ENCODE assay signal across 1 cellular context in the genomic region with DNA sequence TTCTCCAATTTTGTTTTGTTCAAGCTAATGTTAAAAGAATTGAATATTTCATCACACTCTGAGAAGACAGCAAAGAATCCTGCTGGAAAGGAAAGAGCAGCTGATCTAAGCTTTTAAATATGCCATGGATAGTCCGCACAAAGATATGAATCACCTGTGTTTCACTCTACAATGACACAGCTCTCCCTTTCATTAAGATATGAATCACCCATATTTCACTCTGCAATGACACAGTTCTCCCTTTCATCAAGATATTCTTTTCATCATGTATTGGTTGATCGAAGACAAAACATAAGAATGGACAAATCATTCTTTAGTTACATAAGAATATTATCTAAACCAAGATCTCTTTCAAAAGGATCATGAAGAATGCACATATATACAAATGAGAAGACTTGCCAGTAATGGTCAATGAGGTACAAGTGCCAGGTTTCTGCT.
A peak's percentile ranks its signal among the peaks of the same experiment; 100 is the strongest.
TF ChIP-seq lines count a peak whose summit lies in the region.

No MANE protein-coding gene starts in this region.

TF ChIP-seq in K562, 482 proteins besides CTCF, POLR2A, EP300 and RAD21 (continued from another document and continues in another):
- TF ChIP-seq, protein P1, sequence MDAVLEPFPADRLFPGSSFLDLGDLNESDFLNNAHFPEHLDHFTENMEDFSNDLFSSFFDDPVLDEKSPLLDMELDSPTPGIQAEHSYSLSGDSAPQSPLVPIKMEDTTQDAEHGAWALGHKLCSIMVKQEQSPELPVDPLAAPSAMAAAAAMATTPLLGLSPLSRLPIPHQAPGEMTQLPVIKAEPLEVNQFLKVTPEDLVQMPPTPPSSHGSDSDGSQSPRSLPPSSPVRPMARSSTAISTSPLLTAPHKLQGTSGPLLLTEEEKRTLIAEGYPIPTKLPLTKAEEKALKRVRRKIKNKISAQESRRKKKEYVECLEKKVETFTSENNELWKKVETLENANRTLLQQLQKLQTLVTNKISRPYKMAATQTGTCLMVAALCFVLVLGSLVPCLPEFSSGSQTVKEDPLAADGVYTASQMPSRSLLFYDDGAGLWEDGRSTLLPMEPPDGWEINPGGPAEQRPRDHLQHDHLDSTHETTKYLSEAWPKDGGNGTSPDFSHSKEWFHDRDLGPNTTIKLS (IDR thresholded peaks at IDR 0.05; ENCODE audit: borderline replicate concordance, low read depth) = no peak
- no peak for TF ChIP-seq FOXJ3 (CRISPR knock-in tag; IDR thresholded peaks at IDR 0.05)
- no peak for TF ChIP-seq NFIC (IDR thresholded peaks at IDR 0.05)
- no peak for TF ChIP-seq CCAR2 (IDR thresholded peaks at IDR 0.05; ENCODE audit: low read depth, low read length)
- no peak for TF ChIP-seq ZKSCAN8 (CRISPR knock-in tag; IDR thresholded peaks at IDR 0.05)
- TF ChIP-seq LEF1 (IDR thresholded peaks at IDR 0.05) = peak; percentile 47; the same call in 1 of the 2 replicates
- TF ChIP-seq DNMT1 (IDR thresholded peaks at IDR 0.05) = no peak
- TF ChIP-seq, protein P2, sequence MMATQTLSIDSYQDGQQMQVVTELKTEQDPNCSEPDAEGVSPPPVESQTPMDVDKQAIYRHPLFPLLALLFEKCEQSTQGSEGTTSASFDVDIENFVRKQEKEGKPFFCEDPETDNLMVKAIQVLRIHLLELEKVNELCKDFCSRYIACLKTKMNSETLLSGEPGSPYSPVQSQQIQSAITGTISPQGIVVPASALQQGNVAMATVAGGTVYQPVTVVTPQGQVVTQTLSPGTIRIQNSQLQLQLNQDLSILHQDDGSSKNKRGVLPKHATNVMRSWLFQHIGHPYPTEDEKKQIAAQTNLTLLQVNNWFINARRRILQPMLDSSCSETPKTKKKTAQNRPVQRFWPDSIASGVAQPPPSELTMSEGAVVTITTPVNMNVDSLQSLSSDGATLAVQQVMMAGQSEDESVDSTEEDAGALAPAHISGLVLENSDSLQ (IDR thresholded peaks at IDR 0.05) = peak; percentile 93
- no peak for TF ChIP-seq NR4A1 (CRISPR knock-in tag; IDR thresholded peaks at IDR 0.05)
- no peak for TF ChIP-seq NR4A1 (tag; IDR thresholded peaks at IDR 0.05)
- TF ChIP-seq, protein P3, sequence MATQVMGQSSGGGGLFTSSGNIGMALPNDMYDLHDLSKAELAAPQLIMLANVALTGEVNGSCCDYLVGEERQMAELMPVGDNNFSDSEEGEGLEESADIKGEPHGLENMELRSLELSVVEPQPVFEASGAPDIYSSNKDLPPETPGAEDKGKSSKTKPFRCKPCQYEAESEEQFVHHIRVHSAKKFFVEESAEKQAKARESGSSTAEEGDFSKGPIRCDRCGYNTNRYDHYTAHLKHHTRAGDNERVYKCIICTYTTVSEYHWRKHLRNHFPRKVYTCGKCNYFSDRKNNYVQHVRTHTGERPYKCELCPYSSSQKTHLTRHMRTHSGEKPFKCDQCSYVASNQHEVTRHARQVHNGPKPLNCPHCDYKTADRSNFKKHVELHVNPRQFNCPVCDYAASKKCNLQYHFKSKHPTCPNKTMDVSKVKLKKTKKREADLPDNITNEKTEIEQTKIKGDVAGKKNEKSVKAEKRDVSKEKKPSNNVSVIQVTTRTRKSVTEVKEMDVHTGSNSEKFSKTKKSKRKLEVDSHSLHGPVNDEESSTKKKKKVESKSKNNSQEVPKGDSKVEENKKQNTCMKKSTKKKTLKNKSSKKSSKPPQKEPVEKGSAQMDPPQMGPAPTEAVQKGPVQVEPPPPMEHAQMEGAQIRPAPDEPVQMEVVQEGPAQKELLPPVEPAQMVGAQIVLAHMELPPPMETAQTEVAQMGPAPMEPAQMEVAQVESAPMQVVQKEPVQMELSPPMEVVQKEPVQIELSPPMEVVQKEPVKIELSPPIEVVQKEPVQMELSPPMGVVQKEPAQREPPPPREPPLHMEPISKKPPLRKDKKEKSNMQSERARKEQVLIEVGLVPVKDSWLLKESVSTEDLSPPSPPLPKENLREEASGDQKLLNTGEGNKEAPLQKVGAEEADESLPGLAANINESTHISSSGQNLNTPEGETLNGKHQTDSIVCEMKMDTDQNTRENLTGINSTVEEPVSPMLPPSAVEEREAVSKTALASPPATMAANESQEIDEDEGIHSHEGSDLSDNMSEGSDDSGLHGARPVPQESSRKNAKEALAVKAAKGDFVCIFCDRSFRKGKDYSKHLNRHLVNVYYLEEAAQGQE (CRISPR knock-in tag; IDR thresholded peaks at IDR 0.05; ENCODE audit: low read depth) = no peak
- TF ChIP-seq ZNF354B (CRISPR knock-in tag; IDR thresholded peaks at IDR 0.05) = no peak
- peak; percentile 42; the same call in 1 of the 2 replicates for TF ChIP-seq TOE1 (IDR thresholded peaks at IDR 0.05; ENCODE audit: borderline replicate concordance)
- TF ChIP-seq TOE1 (CRISPR knock-in tag; IDR thresholded peaks at IDR 0.05; ENCODE audit: borderline replicate concordance, low read depth) = no peak
- TF ChIP-seq ARID2 (IDR thresholded peaks at IDR 0.05) = no peak
- no peak for TF ChIP-seq RBFOX2 (IDR thresholded peaks at IDR 0.05; ENCODE audit: low read depth, low read length)
- TF ChIP-seq LCOR (CRISPR knock-in tag; IDR thresholded peaks at IDR 0.05) = no peak
- TF ChIP-seq MEIS2 (IDR thresholded peaks at IDR 0.05; ENCODE audit: partially characterized antibody) = peak; percentile 96
- TF ChIP-seq GATAD2A (IDR thresholded peaks at IDR 0.05) = no peak
- TF ChIP-seq, protein P4, sequence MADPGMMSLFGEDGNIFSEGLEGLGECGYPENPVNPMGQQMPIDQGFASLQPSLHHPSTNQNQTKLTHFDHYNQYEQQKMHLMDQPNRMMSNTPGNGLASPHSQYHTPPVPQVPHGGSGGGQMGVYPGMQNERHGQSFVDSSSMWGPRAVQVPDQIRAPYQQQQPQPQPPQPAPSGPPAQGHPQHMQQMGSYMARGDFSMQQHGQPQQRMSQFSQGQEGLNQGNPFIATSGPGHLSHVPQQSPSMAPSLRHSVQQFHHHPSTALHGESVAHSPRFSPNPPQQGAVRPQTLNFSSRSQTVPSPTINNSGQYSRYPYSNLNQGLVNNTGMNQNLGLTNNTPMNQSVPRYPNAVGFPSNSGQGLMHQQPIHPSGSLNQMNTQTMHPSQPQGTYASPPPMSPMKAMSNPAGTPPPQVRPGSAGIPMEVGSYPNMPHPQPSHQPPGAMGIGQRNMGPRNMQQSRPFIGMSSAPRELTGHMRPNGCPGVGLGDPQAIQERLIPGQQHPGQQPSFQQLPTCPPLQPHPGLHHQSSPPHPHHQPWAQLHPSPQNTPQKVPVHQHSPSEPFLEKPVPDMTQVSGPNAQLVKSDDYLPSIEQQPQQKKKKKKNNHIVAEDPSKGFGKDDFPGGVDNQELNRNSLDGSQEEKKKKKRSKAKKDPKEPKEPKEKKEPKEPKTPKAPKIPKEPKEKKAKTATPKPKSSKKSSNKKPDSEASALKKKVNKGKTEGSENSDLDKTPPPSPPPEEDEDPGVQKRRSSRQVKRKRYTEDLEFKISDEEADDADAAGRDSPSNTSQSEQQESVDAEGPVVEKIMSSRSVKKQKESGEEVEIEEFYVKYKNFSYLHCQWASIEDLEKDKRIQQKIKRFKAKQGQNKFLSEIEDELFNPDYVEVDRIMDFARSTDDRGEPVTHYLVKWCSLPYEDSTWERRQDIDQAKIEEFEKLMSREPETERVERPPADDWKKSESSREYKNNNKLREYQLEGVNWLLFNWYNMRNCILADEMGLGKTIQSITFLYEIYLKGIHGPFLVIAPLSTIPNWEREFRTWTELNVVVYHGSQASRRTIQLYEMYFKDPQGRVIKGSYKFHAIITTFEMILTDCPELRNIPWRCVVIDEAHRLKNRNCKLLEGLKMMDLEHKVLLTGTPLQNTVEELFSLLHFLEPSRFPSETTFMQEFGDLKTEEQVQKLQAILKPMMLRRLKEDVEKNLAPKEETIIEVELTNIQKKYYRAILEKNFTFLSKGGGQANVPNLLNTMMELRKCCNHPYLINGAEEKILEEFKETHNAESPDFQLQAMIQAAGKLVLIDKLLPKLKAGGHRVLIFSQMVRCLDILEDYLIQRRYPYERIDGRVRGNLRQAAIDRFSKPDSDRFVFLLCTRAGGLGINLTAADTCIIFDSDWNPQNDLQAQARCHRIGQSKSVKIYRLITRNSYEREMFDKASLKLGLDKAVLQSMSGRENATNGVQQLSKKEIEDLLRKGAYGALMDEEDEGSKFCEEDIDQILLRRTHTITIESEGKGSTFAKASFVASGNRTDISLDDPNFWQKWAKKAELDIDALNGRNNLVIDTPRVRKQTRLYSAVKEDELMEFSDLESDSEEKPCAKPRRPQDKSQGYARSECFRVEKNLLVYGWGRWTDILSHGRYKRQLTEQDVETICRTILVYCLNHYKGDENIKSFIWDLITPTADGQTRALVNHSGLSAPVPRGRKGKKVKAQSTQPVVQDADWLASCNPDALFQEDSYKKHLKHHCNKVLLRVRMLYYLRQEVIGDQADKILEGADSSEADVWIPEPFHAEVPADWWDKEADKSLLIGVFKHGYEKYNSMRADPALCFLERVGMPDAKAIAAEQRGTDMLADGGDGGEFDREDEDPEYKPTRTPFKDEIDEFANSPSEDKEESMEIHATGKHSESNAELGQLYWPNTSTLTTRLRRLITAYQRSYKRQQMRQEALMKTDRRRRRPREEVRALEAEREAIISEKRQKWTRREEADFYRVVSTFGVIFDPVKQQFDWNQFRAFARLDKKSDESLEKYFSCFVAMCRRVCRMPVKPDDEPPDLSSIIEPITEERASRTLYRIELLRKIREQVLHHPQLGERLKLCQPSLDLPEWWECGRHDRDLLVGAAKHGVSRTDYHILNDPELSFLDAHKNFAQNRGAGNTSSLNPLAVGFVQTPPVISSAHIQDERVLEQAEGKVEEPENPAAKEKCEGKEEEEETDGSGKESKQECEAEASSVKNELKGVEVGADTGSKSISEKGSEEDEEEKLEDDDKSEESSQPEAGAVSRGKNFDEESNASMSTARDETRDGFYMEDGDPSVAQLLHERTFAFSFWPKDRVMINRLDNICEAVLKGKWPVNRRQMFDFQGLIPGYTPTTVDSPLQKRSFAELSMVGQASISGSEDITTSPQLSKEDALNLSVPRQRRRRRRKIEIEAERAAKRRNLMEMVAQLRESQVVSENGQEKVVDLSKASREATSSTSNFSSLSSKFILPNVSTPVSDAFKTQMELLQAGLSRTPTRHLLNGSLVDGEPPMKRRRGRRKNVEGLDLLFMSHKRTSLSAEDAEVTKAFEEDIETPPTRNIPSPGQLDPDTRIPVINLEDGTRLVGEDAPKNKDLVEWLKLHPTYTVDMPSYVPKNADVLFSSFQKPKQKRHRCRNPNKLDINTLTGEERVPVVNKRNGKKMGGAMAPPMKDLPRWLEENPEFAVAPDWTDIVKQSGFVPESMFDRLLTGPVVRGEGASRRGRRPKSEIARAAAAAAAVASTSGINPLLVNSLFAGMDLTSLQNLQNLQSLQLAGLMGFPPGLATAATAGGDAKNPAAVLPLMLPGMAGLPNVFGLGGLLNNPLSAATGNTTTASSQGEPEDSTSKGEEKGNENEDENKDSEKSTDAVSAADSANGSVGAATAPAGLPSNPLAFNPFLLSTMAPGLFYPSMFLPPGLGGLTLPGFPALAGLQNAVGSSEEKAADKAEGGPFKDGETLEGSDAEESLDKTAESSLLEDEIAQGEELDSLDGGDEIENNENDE (IDR thresholded peaks at IDR 0.05; ENCODE audit: low read depth, low read length) = no peak
- no peak for TF ChIP-seq NUFIP1 (IDR thresholded peaks at IDR 0.05; ENCODE audit: partially characterized antibody)
- TF ChIP-seq ZNF121 (CRISPR knock-in tag; conservative IDR thresholded peaks at IDR 0.05) = no peak
- TF ChIP-seq, protein P5, sequence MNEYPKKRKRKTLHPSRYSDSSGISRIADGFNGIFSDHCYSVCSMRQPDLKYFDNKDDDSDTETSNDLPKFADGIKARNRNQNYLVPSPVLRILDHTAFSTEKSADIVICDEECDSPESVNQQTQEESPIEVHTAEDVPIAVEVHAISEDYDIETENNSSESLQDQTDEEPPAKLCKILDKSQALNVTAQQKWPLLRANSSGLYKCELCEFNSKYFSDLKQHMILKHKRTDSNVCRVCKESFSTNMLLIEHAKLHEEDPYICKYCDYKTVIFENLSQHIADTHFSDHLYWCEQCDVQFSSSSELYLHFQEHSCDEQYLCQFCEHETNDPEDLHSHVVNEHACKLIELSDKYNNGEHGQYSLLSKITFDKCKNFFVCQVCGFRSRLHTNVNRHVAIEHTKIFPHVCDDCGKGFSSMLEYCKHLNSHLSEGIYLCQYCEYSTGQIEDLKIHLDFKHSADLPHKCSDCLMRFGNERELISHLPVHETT (CRISPR knock-in tag; conservative IDR thresholded peaks at IDR 0.05 in 1 of 2, IDR thresholded peaks at IDR 0.05 in 1 of 2) = no peak
- TF ChIP-seq POU5F1 (IDR thresholded peaks at IDR 0.05; ENCODE audit: borderline replicate concordance, low read depth, low read length, partially characterized antibody) = no peak
- peak; percentile 81 for TF ChIP-seq ARID1B (IDR thresholded peaks at IDR 0.05)
- no peak for TF ChIP-seq ARHGAP35 (IDR thresholded peaks at IDR 0.05; ENCODE audit: partially characterized antibody)
- no peak for TF ChIP-seq MED1 (CRISPR knock-in tag; IDR thresholded peaks at IDR 0.05; ENCODE audit: borderline replicate concordance)
- TF ChIP-seq, protein P6, sequence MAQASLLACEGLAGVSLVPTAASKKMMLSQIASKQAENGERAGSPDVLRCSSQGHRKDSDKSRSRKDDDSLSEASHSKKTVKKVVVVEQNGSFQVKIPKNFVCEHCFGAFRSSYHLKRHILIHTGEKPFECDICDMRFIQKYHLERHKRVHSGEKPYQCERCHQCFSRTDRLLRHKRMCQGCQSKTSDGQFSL (CRISPR knock-in tag; IDR thresholded peaks at IDR 0.05) = no peak
- TF ChIP-seq, protein P6 (tag; IDR thresholded peaks at IDR 0.05) = no peak
- no peak for TF ChIP-seq HDGF (IDR thresholded peaks at IDR 0.05)
- TF ChIP-seq, protein P7, sequence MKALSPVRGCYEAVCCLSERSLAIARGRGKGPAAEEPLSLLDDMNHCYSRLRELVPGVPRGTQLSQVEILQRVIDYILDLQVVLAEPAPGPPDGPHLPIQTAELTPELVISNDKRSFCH (CRISPR knock-in tag; IDR thresholded peaks at IDR 0.05) = no peak
- TF ChIP-seq, protein P7 (tag; IDR thresholded peaks at IDR 0.05) = no peak
- peak; percentile 40; the same call in 1 of the 2 replicates for TF ChIP-seq EP400 (IDR thresholded peaks at IDR 0.05)
- TF ChIP-seq, protein P8, sequence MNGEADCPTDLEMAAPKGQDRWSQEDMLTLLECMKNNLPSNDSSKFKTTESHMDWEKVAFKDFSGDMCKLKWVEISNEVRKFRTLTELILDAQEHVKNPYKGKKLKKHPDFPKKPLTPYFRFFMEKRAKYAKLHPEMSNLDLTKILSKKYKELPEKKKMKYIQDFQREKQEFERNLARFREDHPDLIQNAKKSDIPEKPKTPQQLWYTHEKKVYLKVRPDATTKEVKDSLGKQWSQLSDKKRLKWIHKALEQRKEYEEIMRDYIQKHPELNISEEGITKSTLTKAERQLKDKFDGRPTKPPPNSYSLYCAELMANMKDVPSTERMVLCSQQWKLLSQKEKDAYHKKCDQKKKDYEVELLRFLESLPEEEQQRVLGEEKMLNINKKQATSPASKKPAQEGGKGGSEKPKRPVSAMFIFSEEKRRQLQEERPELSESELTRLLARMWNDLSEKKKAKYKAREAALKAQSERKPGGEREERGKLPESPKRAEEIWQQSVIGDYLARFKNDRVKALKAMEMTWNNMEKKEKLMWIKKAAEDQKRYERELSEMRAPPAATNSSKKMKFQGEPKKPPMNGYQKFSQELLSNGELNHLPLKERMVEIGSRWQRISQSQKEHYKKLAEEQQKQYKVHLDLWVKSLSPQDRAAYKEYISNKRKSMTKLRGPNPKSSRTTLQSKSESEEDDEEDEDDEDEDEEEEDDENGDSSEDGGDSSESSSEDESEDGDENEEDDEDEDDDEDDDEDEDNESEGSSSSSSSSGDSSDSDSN (IDR thresholded peaks at IDR 0.05; ENCODE audit: borderline replicate concordance in 1 of 2, low read depth in 2 of 2, low read length in 2 of 2) = no peak
- TF ChIP-seq ZFX (CRISPR knock-in tag; IDR thresholded peaks at IDR 0.05) = no peak
- no peak for TF ChIP-seq SNRNP70 (optimal IDR thresholded peaks at IDR 0.05; ENCODE audit: low read depth, low read length)
- no peak for TF ChIP-seq PCBP1 (IDR thresholded peaks at IDR 0.05; ENCODE audit: low read depth, low read length, poor library complexity, severe bottlenecking)
